ENCODE assay signal across 8 cellular contexts in the genomic region with DNA sequence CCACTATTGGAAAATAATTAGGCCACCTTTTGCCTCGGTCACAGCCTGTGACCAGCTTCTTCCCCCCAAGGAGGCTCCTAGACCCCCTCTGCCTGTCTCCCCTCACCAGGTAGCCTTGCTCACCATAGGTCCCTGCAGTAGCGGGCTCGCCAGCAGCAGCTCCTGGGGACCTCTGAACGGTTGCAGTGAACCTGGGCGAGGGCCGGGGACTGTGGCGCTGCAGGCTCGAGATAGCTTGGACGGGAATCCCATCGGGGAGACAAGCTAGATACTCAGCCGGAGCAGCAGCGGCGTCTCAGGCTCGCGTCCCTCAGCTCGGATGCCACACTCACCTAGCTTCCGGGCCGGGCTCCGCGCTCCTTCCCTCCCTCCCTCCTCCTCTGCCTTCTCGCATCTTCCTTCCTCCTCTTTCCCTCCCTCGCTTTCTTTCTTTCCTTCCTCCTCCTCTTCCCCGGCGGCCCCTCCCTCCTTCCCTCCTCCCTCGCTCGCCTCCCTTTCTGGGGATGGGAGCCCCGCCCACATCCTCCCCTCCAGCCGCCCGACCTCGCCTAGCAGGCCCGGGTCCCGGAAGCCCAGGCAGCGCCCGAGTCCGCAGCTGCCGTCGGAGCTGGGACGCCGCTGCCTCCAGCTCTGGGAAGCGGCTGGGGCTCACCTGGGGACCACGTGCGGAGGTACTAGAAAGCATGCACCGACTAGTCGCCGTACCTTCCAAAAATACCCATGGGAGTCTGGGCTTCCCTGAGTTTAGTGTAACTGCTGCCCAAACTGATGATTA. TPM values are rescaled to one million over a fixed set of nuclear protein-coding genes. Genes with fewer than 3 reads are reported as not detected.
DNase-seq lines count a peak whose midpoint lies in the region; ATAC-seq and TF ChIP-seq lines count a peak whose summit lies in the region.

BMP4 (minus strand) TSS at position 399 of the 775 bp plus-strand sequence. CDS start 4,603 bp downstream, outside the sequence.

- H3K27ac ChIP-seq in RWPE2 (ENCODE audit: poor library complexity, severe bottlenecking) (no peak within 1 kb of the TSS), vagina (peak within 1 kb of the TSS; percentile 91)

- no peaks in the 10 kb centered on the region for H3K36me3 ChIP-seq in RWPE2 (ENCODE audit: low read depth)
- H3K36me3 ChIP-seq in mucosa of descending colon (ENCODE audit: low read depth): no peaks in the 10 kb centered on the region
- no peaks in the 10 kb centered on the region for H3K36me3 ChIP-seq in vagina

- H3K27ac Mint-ChIP-seq in activated CD8-positive, alpha-beta memory T cell treated with anti-CD3 and anti-CD28 coated beads, Interleukin-2, amount 10 ng/mL, durations not matched to agents 7 days and 5 days: no peak within 1 kb of the TSS

- peak in 1 of 2 donors; percentile 77 for TF ChIP-seq POLR2A in vagina (IDR thresholded peaks at IDR 0.05)

- H3K27me3 ChIP-seq in RWPE2 (ENCODE audit: insufficient read depth, poor library complexity, severe bottlenecking) (peaks cover 22% of the 10 kb centered on the region), vagina (no peaks in the 10 kb centered on the region)

- H3K4me3 ChIP-seq in RWPE2 (ENCODE audit: severe bottlenecking) (peak within 1 kb of the TSS; percentile 40), mucosa of descending colon (peak within 1 kb of the TSS; percentile 30), vagina (peak within 1 kb of the TSS; percentile 62 to 63)

- no peak for DNase-seq in activated CD8-positive, alpha-beta memory T cell treated with anti-CD3 and anti-CD28 coated beads, Interleukin-2, amount 10 ng/mL, durations not matched to agents 7 days and 5 days
- no peak for DNase-seq in activated CD8-positive, alpha-beta memory T cell treated with anti-CD3 and anti-CD28 coated beads, Interleukin-2, amount 50 U/mL, for 4 hours
- DNase-seq in RWPE2 (ENCODE audit: low spot score): peak; percentile 71
- peak; percentile 57 for DNase-seq in epidermal melanocyte (ENCODE audit: insufficient read length, low spot score)
- DNase-seq in mucosa of descending colon: peak; percentile 76 to 87 (median 86)
- DNase-seq in vagina (ENCODE audit: extremely low spot score in 2 of 2): peak in 1 of 2 donors; percentile 94
- DNase-seq in stimulated activated naive CD4-positive, alpha-beta T cell treated with Interleukin-2 at 50 U/mL for 16 hours (lab: John Stamatoyannopoulos, UW): no peak

- H3K4me1 ChIP-seq in RWPE2 (ENCODE audit: insufficient read depth, poor library complexity, severe bottlenecking) (no peaks in the 10 kb centered on the region), mucosa of descending colon (ENCODE audit: low read depth) (peaks cover 32% of the 10 kb centered on the region), vagina (peaks cover 28% of the 10 kb centered on the region)

- intact Hi-C loops in mucosa of descending colon (cut with DNase I, micrococcal nuclease): no loop called here
- intact Hi-C loops in vagina (cut with DNase I): no loop called here

- H3K36me3 Mint-ChIP-seq in activated CD8-positive, alpha-beta memory T cell treated with anti-CD3 and anti-CD28 coated beads, Interleukin-2, amount 10 ng/mL, durations not matched to agents 7 days and 5 days: no peaks in the 10 kb centered on the region

- peaks cover 77% of the 10 kb centered on the region for H3K27me3 Mint-ChIP-seq in activated CD8-positive, alpha-beta memory T cell treated with anti-CD3 and anti-CD28 coated beads, Interleukin-2, amount 10 ng/mL, durations not matched to agents 7 days and 5 days

- peak within 1 kb of the TSS; percentile 36 for H3K4me3 Mint-ChIP-seq in activated CD8-positive, alpha-beta memory T cell treated with anti-CD3 and anti-CD28 coated beads, Interleukin-2, amount 10 ng/mL, durations not matched to agents 7 days and 5 days

- H3K9me3 ChIP-seq in RWPE2 (ENCODE audit: severe bottlenecking) (no peaks in the 10 kb centered on the region), mucosa of descending colon (no peaks in the 10 kb centered on the region), vagina (no peaks in the 10 kb centered on the region)

- TF ChIP-seq CTCF in RWPE2 (IDR thresholded peaks at IDR 0.05; ENCODE audit: poor library complexity, severe bottlenecking): no peak
- no peak for TF ChIP-seq CTCF in mucosa of descending colon (IDR thresholded peaks at IDR 0.05)
- no peak for TF ChIP-seq CTCF in vagina (IDR thresholded peaks at IDR 0.05)

- H3K4me1 Mint-ChIP-seq in activated CD8-positive, alpha-beta memory T cell treated with anti-CD3 and anti-CD28 coated beads, Interleukin-2, amount 10 ng/mL, durations not matched to agents 7 days and 5 days: peaks cover 27% of the 10 kb centered on the region

- CTCF ChIA-PET in activated CD8-positive, alpha-beta memory T cell treated with anti-CD3 and anti-CD28 coated beads, Interleukin-2, amount 10 ng/mL, durations not matched to agents 7 days and 5 days (lab: Charles Lee): no interaction called here

- peak; percentile 55 for ATAC-seq in activated CD8-positive, alpha-beta memory T cell treated with anti-CD3 and anti-CD28 coated beads, Interleukin-2, amount 10 ng/mL, durations not matched to agents 7 days and 5 days
- no peak for ATAC-seq in RWPE2 (ENCODE audit: low read depth)
- ATAC-seq in mucosa of descending colon: peak; percentile 75
- no peak for ATAC-seq in HG02885 (IDR thresholded peaks at IDR 0.05; ENCODE audit: poor library complexity, unreplicated experiment)

- H3K9me3 Mint-ChIP-seq in activated CD8-positive, alpha-beta memory T cell treated with anti-CD3 and anti-CD28 coated beads, Interleukin-2, amount 10 ng/mL, durations not matched to agents 7 days and 5 days (ENCODE audit: low read depth): no peaks in the 10 kb centered on the region

RNA-seq across cellular contexts. Expression of gene BMP4, which starts in this region (rescaled TPM):
- under 1 TPM; 0.29 to 0.47 TPM for total RNA-seq in activated CD8-positive, alpha-beta memory T cell treated with anti-CD3 and anti-CD28 coated beads, Interleukin-2, amount 10 ng/mL, durations not matched to agents 7 days and 5 days
- total RNA-seq in mucosa of descending colon: 10 to 100 TPM in 2 of 3 donors, 1 to 10 TPM in 1; 8.1 to 16.0 (median 15.6) TPM
- 31.4 TPM for total RNA-seq in vagina

Comparison
In these comparisons a context has a peak if more than half of its experiments do, and no peak if none do; other contexts are left out.
1. RNA of gene BMP4 (total RNA-seq): 31.4 TPM in vagina (single experiment) and 8.1 to 16.0 TPM in mucosa of descending colon; 0.29 to 0.47 TPM in activated CD8-positive, alpha-beta memory T cell treated with anti-CD3 and anti-CD28 coated beads, Interleukin-2, amount 10 ng/mL, durations not matched to agents 7 days and 5 days; every median in the first group is over 4 times any median in the second.
2. Peak in ATAC-seq in activated CD8-positive, alpha-beta memory T cell treated with anti-CD3 and anti-CD28 coated beads, Interleukin-2, amount 10 ng/mL, durations not matched to agents 7 days and 5 days; RNA of the gene not detected or under 1 TPM.
3. DNase-seq: peak in RWPE2 (single experiment), epidermal melanocyte (single experiment) and mucosa of descending colon (3 of 3); none in activated CD8-positive, alpha-beta memory T cell treated with anti-CD3 and anti-CD28 coated beads, Interleukin-2, amount 10 ng/mL, durations not matched to agents 7 days and 5 days (single experiment), activated CD8-positive, alpha-beta memory T cell treated with anti-CD3 and anti-CD28 coated beads, Interleukin-2, amount 50 U/mL, for 4 hours (single experiment) and stimulated activated naive CD4-positive, alpha-beta T cell treated with Interleukin-2 at 50 U/mL for 16 hours (single experiment).
4. Peak in every context shown above with its lines, with median percentiles within 50 percentile points of each other: H3K4me3 ChIP-seq.